ENCODE assay signal across 8 cellular contexts in genomic region chr13:52201439-52202193, GRCh38. TPM values are rescaled to one million over a fixed set of nuclear protein-coding genes. Genes with fewer than 3 reads are reported as not detected.
DNase-seq lines count a peak whose midpoint lies in the region; ATAC-seq and TF ChIP-seq lines count a peak whose summit lies in the region.
"Not testable (repeated sequence)": the region's sequence is repeated elsewhere in the genome, so short reads cannot be mapped to it uniquely, and the experiment has no call there.

No MANE protein-coding gene starts in this region.

- not testable (repeated sequence) for H3K9ac ChIP-seq in H9 (ENCODE audit: extremely low read depth, insufficient read length, low read length)

- peak overlapping the region; percentile 10 for H4K8ac ChIP-seq in H9 (replicated peaks; ENCODE audit: insufficient read length, low read depth, low read length)

- H3K79me1 ChIP-seq in H9 (ENCODE audit: insufficient read depth, low read depth, low read length, poor library complexity, severe bottlenecking), result not testable (repeated sequence)

- not testable (repeated sequence) for H3K56ac ChIP-seq in H9 (ENCODE audit: insufficient read length, low read depth, low read length)

- H3K4me1 ChIP-seq in H9 (ENCODE audit: insufficient read depth, low read length); SJCRH30; lung (ENCODE audit: control insufficient read depth in 2 of 2, insufficient read depth in 2 of 2, low read length in 2 of 2): not testable (repeated sequence)

- H3K79me2 ChIP-seq in H9 (ENCODE audit: insufficient read depth, low read length), result not testable (repeated sequence)

- not testable (repeated sequence) for H3K4me3 ChIP-seq in SJCRH30; fibroblast of pulmonary artery (replicated peaks; ENCODE audit: low read depth, low read length); lung

- not testable (repeated sequence) for H3K4me1 Mint-ChIP-seq in H9

- H2BK12ac ChIP-seq in H9 (ENCODE audit: insufficient read length, low read depth, low read length), result not testable (repeated sequence)

- peak; percentile 37 for DNase-seq in DMS53 treated with DMSO at 0.1 percent for 48 hours (lab: John Stamatoyannopoulos, UW; ENCODE audit: unreplicated experiment)
- DNase-seq in H9; lung (ENCODE audit: low spot score): not testable (repeated sequence)
- DNase-seq in NCI-H1105 treated with DMSO at 0.1 percent for 48 hours (lab: John Stamatoyannopoulos, UW), result peak; percentile 8
- DNase-seq in SJCRH30, result peak; percentile 31 to 61
- peak in 41 of 58 donors; percentile 2 to 76 (median 35) for DNase-seq in anterior cingulate cortex (lab: John Stamatoyannopoulos, UW)
- DNase-seq in fibroblast of pulmonary artery (ENCODE audit: low read depth), result peak; percentile 80
- DNase-seq in superior temporal gyrus (ENCODE audit: extremely low spot score), result peak; percentile 85

- TF ChIP-seq CTCF in H9 (conservative IDR thresholded peaks at IDR 0.05) (peak; percentile 57; the same call in 2 of the 3 replicates), fibroblast of pulmonary artery (IDR thresholded peaks at IDR 0.05; ENCODE audit: low read length, missing control alignments) (peak; percentile 34), lung (IDR thresholded peaks at IDR 0.05; ENCODE audit: control extremely low read depth, extremely low read depth) (peak; percentile 34)

- H3K23ac ChIP-seq in H9 (ENCODE audit: insufficient read length, low read depth, low read length), result not testable (repeated sequence)

- H3K4me2 ChIP-seq in H9 (ENCODE audit: insufficient read depth, insufficient read length, low read length), result not testable (repeated sequence)

- H3K27me3 Mint-ChIP-seq in H9 (ENCODE audit: low read depth), result not testable (repeated sequence)

- not testable (repeated sequence) for H2BK15ac ChIP-seq in H9 (ENCODE audit: low read depth, low read length)

- H3K23me2 ChIP-seq in H9 (ENCODE audit: insufficient read length, low read depth, low read length, poor library complexity, severe bottlenecking), result not testable (repeated sequence)

- not testable (repeated sequence) for H2BK5ac ChIP-seq in H9 (ENCODE audit: insufficient read length, low read length)

- not testable (repeated sequence) for H3K4ac ChIP-seq in H9 (ENCODE audit: low read depth, low read length)

- H3K27me3 ChIP-seq in H9 (ENCODE audit: insufficient read depth, low read length); SJCRH30; lung (ENCODE audit: control insufficient read depth, insufficient read depth): not testable (repeated sequence)

- not testable (repeated sequence) for H3K27ac ChIP-seq in H9 (ENCODE audit: insufficient read length, low read depth, low read length); SJCRH30; lung (ENCODE audit: low read depth in 1 of 2, low read length in 1 of 2)

- not testable (repeated sequence) for H4K91ac ChIP-seq in H9 (ENCODE audit: insufficient read length, low read depth, low read length)

- not testable (repeated sequence) for H2AK5ac ChIP-seq in H9 (ENCODE audit: insufficient read length, low read length)

- not testable (repeated sequence) for H3K9me3 ChIP-seq in H9 (ENCODE audit: control insufficient read depth, low read depth, low read length); SJCRH30 (replicated peaks); lung (ENCODE audit: control insufficient read depth in 2 of 2, insufficient read depth in 1 of 2, low read length in 1 of 2)

- not testable (repeated sequence) for H2BK20ac ChIP-seq in H9 (ENCODE audit: low read depth, low read length, poor library complexity, severe bottlenecking)

- not testable (repeated sequence) for H3K18ac ChIP-seq in H9 (ENCODE audit: insufficient read length, low read depth, low read length)

- H4K20me1 ChIP-seq in H9 (ENCODE audit: control insufficient read depth, insufficient read depth, insufficient read length), result not testable (repeated sequence)

- not testable (repeated sequence) for ATAC-seq in lung (ENCODE audit: insufficient read depth, low FRiP score)

- H3T11ph ChIP-seq in H9 (ENCODE audit: low read length), result not testable (repeated sequence)

- not testable (repeated sequence) for H3K36me3 Mint-ChIP-seq in H9 (ENCODE audit: insufficient read depth in 1 of 3, low read depth in 3 of 3)

- not testable (repeated sequence) for H4K5ac ChIP-seq in H9 (ENCODE audit: insufficient read length, low read depth, low read length)

- no CpG with 5 or more reads among the region's 12 CpGs for WGBS in H9 (ENCODE audit: extremely low coverage, insufficient read length, low lambda C conversion rate)
- 26 to 37% methylated on average over 12 of the region's 12 CpGs for WGBS in lung, 2 donors

- not testable (repeated sequence) for H2AFZ ChIP-seq in H9 (ENCODE audit: low read length)

- not testable (repeated sequence) for H3K14ac ChIP-seq in H9 (ENCODE audit: insufficient read depth, low read length)

- not testable (repeated sequence) for H3K27ac Mint-ChIP-seq in H9

- not testable (repeated sequence) for H3K36me3 ChIP-seq in SJCRH30; lung (ENCODE audit: control insufficient read depth in 2 of 2, insufficient read depth in 2 of 2, low read length in 2 of 2)

- H3K4me3 Mint-ChIP-seq in H9, result not testable (repeated sequence)

- not testable (repeated sequence) for H2BK120ac ChIP-seq in H9 (ENCODE audit: low read depth, low read length, poor library complexity, severe bottlenecking)

- H3K9me3 Mint-ChIP-seq in H9, result not testable (repeated sequence)

RNA-seq across cellular contexts. Expression of gene NEK3, which starts 42.2 kb away (rescaled TPM):
- total RNA-seq in H9 (2021) (13.3 and 17.9 TPM in 2 replicates), lung (10 to 100 TPM; 14.2 to 30.9 TPM)
- 10.3 and 10.9 TPM in 2 replicates for total RNA-seq in SJCRH30 (2014; rRNA removed; shearing (Covaris generic))
- 10 to 100 TPM in 1 of 2 donors, 1 to 10 TPM in 1; 6.0 to 25.7 TPM for polyA plus RNA-seq in lung
